In the genomic region with DNA sequence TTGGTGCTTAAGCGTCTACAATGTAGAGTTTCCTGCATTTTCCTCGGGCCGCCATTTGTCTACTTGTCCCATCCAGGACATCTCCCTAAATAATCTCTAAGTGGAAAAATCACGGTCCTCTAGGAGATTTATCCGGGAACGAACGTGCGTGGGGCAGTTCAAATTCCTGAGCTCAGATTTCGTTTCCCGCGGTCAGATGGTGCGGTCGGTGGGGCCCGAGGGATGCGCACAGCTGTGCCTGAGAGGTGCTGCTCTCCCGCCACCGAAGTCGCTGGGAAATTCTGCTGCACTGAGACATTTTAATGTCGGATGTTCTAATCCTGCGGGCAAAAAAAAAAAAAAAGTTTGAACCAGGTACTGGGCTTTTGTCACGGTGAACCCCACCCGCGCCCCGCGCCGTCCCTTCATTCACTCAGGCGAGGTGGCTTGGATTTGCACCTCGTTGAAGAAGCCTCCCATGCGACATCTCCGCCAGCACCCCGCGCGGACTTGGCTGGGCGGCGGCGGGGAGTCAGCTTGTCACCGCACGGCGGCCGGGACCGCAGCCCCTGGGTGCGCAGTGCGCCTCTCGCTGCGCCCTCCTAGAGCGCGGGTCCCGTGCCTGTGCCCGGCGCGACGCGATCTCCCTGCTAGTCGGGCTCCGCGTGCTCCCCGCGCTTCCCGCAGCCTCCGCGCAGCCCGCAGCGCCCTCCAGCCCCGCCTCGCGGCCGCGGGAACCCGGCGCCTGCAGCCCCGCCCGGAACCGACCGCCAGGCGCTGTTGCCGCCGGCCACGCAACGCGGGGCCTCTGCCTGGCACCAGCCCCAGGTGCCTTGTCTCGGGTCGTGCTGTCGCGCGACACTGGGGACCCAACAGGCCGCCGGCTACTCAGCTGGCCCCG, we compare ENCODE assay signal across 8 cellular contexts.
DNase-seq lines count a peak whose midpoint lies in the region; ATAC-seq and TF ChIP-seq lines count a peak whose summit lies in the region.

No MANE protein-coding gene starts in this region.

- 5% methylated on average over 60 to 74 of the region's 88 CpGs for WGBS in GM23248 (ENCODE audit: low coverage in 1 of 2, low lambda C conversion rate in 2 of 2, missing lambda C conversion rate in 2 of 2), 2 experiments

- H3K9ac ChIP-seq in BLaER1: peak overlapping the region; percentile 74
- peak overlapping the region; percentile 55 for H3K9ac ChIP-seq in GM23248

- H3F3A ChIP-seq in GM23248 (ENCODE audit: insufficient read depth): peaks cover 10% of the 10 kb centered on the region

- peak; percentile 47 for ATAC-seq in activated CD8-positive, alpha-beta T cell treated with anti-CD3 and anti-CD28 coated beads for 36 hours
- no peak for ATAC-seq in GM18519 (IDR thresholded peaks at IDR 0.05; ENCODE audit: low FRiP score, unreplicated experiment)

- CTCF ChIA-PET in activated CD8-positive, alpha-beta T cell treated with anti-CD3 and anti-CD28 coated beads for 36 hours (lab: Charles Lee): no interaction called here

- H3K4me3 ChIP-seq in BLaER1 (peak overlapping the region; percentile 71), GM23248 (peak overlapping the region; percentile 75)

- H3K4me1 ChIP-seq in BLaER1 (peaks cover 40% of the 10 kb centered on the region), GM23248 (ENCODE audit: insufficient read depth) (no peaks in the 10 kb centered on the region)

- peaks cover 15% of the 10 kb centered on the region for H3K4me1 Mint-ChIP-seq in activated CD8-positive, alpha-beta T cell treated with anti-CD3 and anti-CD28 coated beads for 36 hours (ENCODE audit: low read depth)

- H3K27me3 ChIP-seq in BLaER1 (peaks cover 30% of the 10 kb centered on the region), GM23248 (replicated peaks; ENCODE audit: insufficient read depth) (no peaks in the 10 kb centered on the region)

- intact Hi-C loops in activated CD8-positive, alpha-beta T cell treated with anti-CD3 and anti-CD28 coated beads for 36 hours (cut with micrococcal nuclease): no loop called here

- no peaks in the 10 kb centered on the region for H3K79me2 ChIP-seq in GM23248 (ENCODE audit: insufficient read depth)

- peak overlapping the region; percentile 82 for H2AFZ ChIP-seq in GM23248

- H3K9me3 ChIP-seq in BLaER1 (no peaks in the 10 kb centered on the region), GM23248 (ENCODE audit: low read depth) (no peaks in the 10 kb centered on the region)

- peaks cover 44% of the 10 kb centered on the region for H3K27me3 Mint-ChIP-seq in activated CD8-positive, alpha-beta T cell treated with anti-CD3 and anti-CD28 coated beads for 36 hours

- H3K4me3 Mint-ChIP-seq in activated CD8-positive, alpha-beta T cell treated with anti-CD3 and anti-CD28 coated beads for 36 hours: peak overlapping the region; percentile 42

- POLR2A ChIA-PET in activated CD8-positive, alpha-beta T cell treated with anti-CD3 and anti-CD28 coated beads for 36 hours (lab: Charles Lee): no interaction called here

- no peaks in the 10 kb centered on the region for H3K36me3 Mint-ChIP-seq in activated CD8-positive, alpha-beta T cell treated with anti-CD3 and anti-CD28 coated beads for 36 hours (ENCODE audit: low read depth)

- no peak overlapping the region for H3K27ac Mint-ChIP-seq in activated CD8-positive, alpha-beta T cell treated with anti-CD3 and anti-CD28 coated beads for 36 hours

- no peaks in the 10 kb centered on the region for H3K9me3 Mint-ChIP-seq in activated CD8-positive, alpha-beta T cell treated with anti-CD3 and anti-CD28 coated beads for 36 hours

- no peaks in the 10 kb centered on the region for H3K9me2 ChIP-seq in GM23248 (ENCODE audit: insufficient read depth)

- in situ Hi-C loops in GM23248 (cut with MboI): loop anchor here (10.0 to 25.0 kb wide), 2 partner anchors 365 to 543 kb away; no protein-coding TSS in a partner anchor

- DNase-seq in GM23248 (peak; percentile 71), glomerular visceral epithelial cell (ENCODE audit: extremely low spot score) (peak; percentile 29), nucleus accumbens (lab: John Stamatoyannopoulos, UW) (peak in 44 of 56 donors; percentile 1 to 77 (median 37)), SIG-M5 (lab: John Stamatoyannopoulos, UW) (no peak)
- DNase-seq in activated CD8-positive, alpha-beta T cell treated with anti-CD3 and anti-CD28 coated beads for 36 hours: peak; percentile 3
- DNase-seq in stimulated activated CD4-positive, alpha-beta T cell treated with anti-CD3 and anti-CD28 coated beads, Interleukin-12 subunit alpha, Interleukin-12 subunit beta, amount 100 ng/mL, for 4 hours: no peak

- TF ChIP-seq CTCF in activated CD8-positive, alpha-beta T cell treated with anti-CD3 and anti-CD28 coated beads for 36 hours (IDR thresholded peaks at IDR 0.05): no peak

- H3K4me2 ChIP-seq in BLaER1 (peak overlapping the region; percentile 99), GM23248 (ENCODE audit: unreplicated experiment) (peak overlapping the region; percentile 71)

- H3K36me3 ChIP-seq in BLaER1 (no peaks in the 10 kb centered on the region), GM23248 (ENCODE audit: low read depth) (no peaks in the 10 kb centered on the region)

- H4K20me1 ChIP-seq in BLaER1 (peaks cover 16% of the 10 kb centered on the region; the same call in 1 of the 2 replicates), GM23248 (ENCODE audit: insufficient read depth) (no peaks in the 10 kb centered on the region)

- H3K27ac ChIP-seq in BLaER1 (peak overlapping the region; percentile 74), GM23248 (no peak overlapping the region)

Comparison
In these comparisons a context has a peak if more than half of its experiments do, and no peak if none do; other contexts are left out.
1. DNase-seq: peak in GM23248 (single experiment), activated CD8-positive, alpha-beta T cell treated with anti-CD3 and anti-CD28 coated beads for 36 hours (single experiment), glomerular visceral epithelial cell (single experiment) and nucleus accumbens (44 of 56); none in stimulated activated CD4-positive, alpha-beta T cell treated with anti-CD3 and anti-CD28 coated beads, Interleukin-12 subunit alpha, Interleukin-12 subunit beta, amount 100 ng/mL, for 4 hours (single experiment) and SIG-M5 (single experiment).